In genomic region chr3:64143399-64144130, GRCh38 we compare ENCODE assay signal across 12 cellular contexts.
DNase-seq lines count a peak whose midpoint lies in the region; ATAC-seq and TF ChIP-seq lines count a peak whose summit lies in the region.
"Had no signal": no experiment of that assay in that cellular context is flagged by ENCODE, and none has a peak within 500 bp of the region (broad histone marks: within the 10 kb centered on the region; RNA-seq: fewer than 3 reads in every experiment).

No MANE protein-coding gene starts in this region.

- H3K4me3 Mint-ChIP-seq in T-helper 2 cell treated with Interferon-gamma antibody and Interleukin-4, amounts not matched to agents 5 μg/mL and 100 μg/mL, for 36 hours: no peak overlapping the region

- DNase-seq in HT1080 (ENCODE audit: low read depth): peak; percentile 82
- DNase-seq in RKO (ENCODE audit: low spot score): peak; percentile 13
- peak; percentile 78 for DNase-seq in fibroblast of peridontal ligament (ENCODE audit: extremely low read depth)
- no peak for DNase-seq in smooth muscle cell (lab: John Stamatoyannopoulos, UW; ENCODE audit: unreplicated experiment)
- no peak for DNase-seq in T-helper 2 cell treated with Interferon-gamma antibody and Interleukin-4, amounts not matched to agents 5 μg/mL and 100 μg/mL, for 36 hours (ENCODE audit: low spot score)
- no peak for DNase-seq in amniotic stem cell (lab: John Stamatoyannopoulos, UW)
- DNase-seq: activated CD8-positive, alpha-beta memory T cell treated with anti-CD3 and anti-CD28 coated beads, Interleukin-2, amount 50 U/mL, for 48 hours; erythroblast; posterior cingulate gyrus; stomach had no signal

- H4K20me1 ChIP-seq in smooth muscle cell (ENCODE audit: low read depth): peaks cover 40% of the 10 kb centered on the region

- peaks cover 19% of the 10 kb centered on the region for H3F3A ChIP-seq in smooth muscle cell (ENCODE audit: low read depth)

- no peaks in the 10 kb centered on the region for H3K27me3 Mint-ChIP-seq in T-helper 2 cell treated with Interferon-gamma antibody and Interleukin-4, amounts not matched to agents 5 μg/mL and 100 μg/mL, for 36 hours (ENCODE audit: low read depth)

- H3K9me3 ChIP-seq in smooth muscle cell (replicated peaks; ENCODE audit: low read depth): no peaks in the 10 kb centered on the region
- H3K9me3 ChIP-seq: stomach had no signal

- no peaks in the 10 kb centered on the region for H3K4me1 Mint-ChIP-seq in T-helper 2 cell treated with Interferon-gamma antibody and Interleukin-4, amounts not matched to agents 5 μg/mL and 100 μg/mL, for 36 hours (ENCODE audit: low read depth)

- WGBS in smooth muscle cell (ENCODE audit: low lambda C conversion rate): 50% methylated on average over 5 of the region's 5 CpGs

- peak overlapping the region; percentile 23 for H3K4me2 ChIP-seq in smooth muscle cell
- H3K4me2 ChIP-seq: PC-9 had no signal

- TF ChIP-seq CTCF in smooth muscle cell (IDR thresholded peaks at IDR 0.05; ENCODE audit: borderline replicate concordance, insufficient read depth, poor library complexity, severe bottlenecking): no peak

- peaks cover 14% of the 10 kb centered on the region for H3K79me2 ChIP-seq in smooth muscle cell (ENCODE audit: low read depth)

- H3K36me3 Mint-ChIP-seq in T-helper 2 cell treated with Interferon-gamma antibody and Interleukin-4, amounts not matched to agents 5 μg/mL and 100 μg/mL, for 36 hours (ENCODE audit: low read depth): no peaks in the 10 kb centered on the region

- no peak overlapping the region for H2AFZ ChIP-seq in smooth muscle cell (ENCODE audit: low read depth)
- H2AFZ ChIP-seq: PC-9 had no signal

- no peak overlapping the region for H3K27ac Mint-ChIP-seq in T-helper 2 cell treated with Interferon-gamma antibody and Interleukin-4, amounts not matched to agents 5 μg/mL and 100 μg/mL, for 36 hours

- no peaks in the 10 kb centered on the region for H3K27me3 ChIP-seq in smooth muscle cell (ENCODE audit: low read depth)
- H3K27me3 ChIP-seq: stomach had no signal

- peak overlapping the region; percentile 86 for H3K27ac ChIP-seq in smooth muscle cell (ENCODE audit: low read depth)
- H3K27ac ChIP-seq: PC-9 had no signal

- peak overlapping the region; percentile 41 for H3K9ac ChIP-seq in smooth muscle cell (ENCODE audit: low read depth)

- no peaks in the 10 kb centered on the region for H3K4me1 ChIP-seq in smooth muscle cell (ENCODE audit: low read depth)

- H3K36me3 ChIP-seq in smooth muscle cell (ENCODE audit: low read depth): peaks cover 12% of the 10 kb centered on the region

- ATAC-seq in GM19324 (IDR thresholded peaks at IDR 0.05; ENCODE audit: low FRiP score, unreplicated experiment): no peak

- no peak overlapping the region for H3K4me3 ChIP-seq in smooth muscle cell
- H3K4me3 ChIP-seq: PC-9, stomach had no signal

- H3K9me3 Mint-ChIP-seq in T-helper 2 cell treated with Interferon-gamma antibody and Interleukin-4, amounts not matched to agents 5 μg/mL and 100 μg/mL, for 36 hours: no peaks in the 10 kb centered on the region

Comparison
In these comparisons a context has a peak if more than half of its experiments do, and no peak if none do; other contexts are left out.
1. DNase-seq: peak in HT1080 (single experiment), RKO (single experiment) and fibroblast of peridontal ligament (single experiment); none in smooth muscle cell (single experiment), T-helper 2 cell treated with Interferon-gamma antibody and Interleukin-4, amounts not matched to agents 5 μg/mL and 100 μg/mL, for 36 hours (single experiment) and amniotic stem cell (single experiment).